10 cellular contexts compared by ENCODE assay signal in genomic region chrX:107119281-107119680, GRCh38. TPM values are rescaled to one million over a fixed set of nuclear protein-coding genes. Genes with fewer than 3 reads are reported as not detected.
DNase-seq lines count a peak whose midpoint lies in the region; ATAC-seq, FAIRE-seq and TF ChIP-seq lines count a peak whose summit lies in the region.
"Had no signal": no experiment of that assay in that cellular context is flagged by ENCODE, and none has a peak within 500 bp of the region (broad histone marks: within the 10 kb centered on the region; RNA-seq: fewer than 3 reads in every experiment).

No MANE protein-coding gene starts in this region.

- TF ChIP-seq CTCF in kidney (IDR thresholded peaks at IDR 0.05; ENCODE audit: borderline replicate concordance, extremely low read depth, insufficient read depth) (no peak), thoracic aorta (IDR thresholded peaks at IDR 0.05) (no peak)

- H3K27ac ChIP-seq in kidney (ENCODE audit: low read depth in 2 of 2, low read length in 2 of 2) (no peak overlapping the region), thoracic aorta (peak overlapping the region in 1 of 2 donors; percentile 59)

- no peak for DNase-seq in activated T-cell treated with anti-CD3 and anti-CD28 coated beads, Interleukin-2, amount 50 U/mL, for 72 hours
- no peak for DNase-seq in activated T-cell treated with anti-CD3 and anti-CD28 coated beads, Interleukin-2, amount 50 U/mL, for 48 hours
- DNase-seq in kidney (no peak), thoracic aorta (ENCODE audit: low spot score) (no peak), NCI-H446 treated with DMSO at 0.1 percent for 48 hours (lab: John Stamatoyannopoulos, UW) (no peak), NCI-H1417 treated with DMSO at 0.1 percent for 48 hours (lab: John Stamatoyannopoulos, UW) (no peak)

- no peak for ATAC-seq in activated T-cell treated with anti-CD3 and anti-CD28 coated beads, Interleukin-2, amount 50 U/mL, for 72 hours (replicated peaks in 1 of 2)
- ATAC-seq in activated T-helper 17 cell treated with anti-CD3 and anti-CD28 coated beads, Interleukin-2, amount 50 U/mL, for 72 hours (replicated peaks) = no peak
- ATAC-seq in thoracic aorta (ENCODE audit: insufficient number of reproducible peaks, low FRiP score, low read depth) = no peak
- no peak for ATAC-seq in GM18511 (IDR thresholded peaks at IDR 0.05; ENCODE audit: unreplicated experiment)

- intact Hi-C loops in kidney (cut with DNase I) = no loop called here

- H3K27ac Mint-ChIP-seq in activated T-cell treated with anti-CD3 and anti-CD28 coated beads, Interleukin-2, amount 50 U/mL, for 72 hours = peak overlapping the region; percentile 99
- peak overlapping the region; percentile 91 for H3K27ac Mint-ChIP-seq in activated T-helper 17 cell treated with anti-CD3 and anti-CD28 coated beads, Interleukin-2, amount 50 U/mL, for 72 hours

- no peaks in the 10 kb centered on the region for H3K27me3 ChIP-seq in thoracic aorta (replicated peaks; ENCODE audit: insufficient read depth)

- peaks cover 24% of the 10 kb centered on the region for H3K27me3 Mint-ChIP-seq in activated T-cell treated with anti-CD3 and anti-CD28 coated beads, Interleukin-2, amount 50 U/mL, for 72 hours (ENCODE audit: low read depth)
- no peaks in the 10 kb centered on the region for H3K27me3 Mint-ChIP-seq in activated T-helper 17 cell treated with anti-CD3 and anti-CD28 coated beads, Interleukin-2, amount 50 U/mL, for 72 hours

- H3K36me3 ChIP-seq in kidney (ENCODE audit: control insufficient read depth in 1 of 2, insufficient read depth in 2 of 2, low read length in 2 of 2) = peaks cover 5 to 16% of the 10 kb centered on the region in 2 donors
- peaks cover 13% of the 10 kb centered on the region for H3K36me3 ChIP-seq in thoracic aorta

- H3K36me3 Mint-ChIP-seq in activated T-cell treated with anti-CD3 and anti-CD28 coated beads, Interleukin-2, amount 50 U/mL, for 72 hours (ENCODE audit: insufficient read depth in 2 of 2) = peaks cover 7 to 14% of the 10 kb centered on the region in 2 donors
- H3K36me3 Mint-ChIP-seq in activated T-helper 17 cell treated with anti-CD3 and anti-CD28 coated beads, Interleukin-2, amount 50 U/mL, for 72 hours (ENCODE audit: low read depth) = peaks cover 28% of the 10 kb centered on the region

- H3K4me1 ChIP-seq in kidney (ENCODE audit: control insufficient read depth in 1 of 2, insufficient read depth in 1 of 2, low read depth in 1 of 2, low read length in 2 of 2) (peaks cover 0 to 4% of the 10 kb centered on the region in 2 donors), thoracic aorta (ENCODE audit: control insufficient read depth in 1 of 2, low read depth in 2 of 2) (peaks cover 4 to 6% of the 10 kb centered on the region in 2 donors)

- H3K9me3 ChIP-seq in kidney (ENCODE audit: control insufficient read depth in 1 of 2, low read length in 2 of 2) (no peaks in the 10 kb centered on the region), thoracic aorta (no peaks in the 10 kb centered on the region)
- H3K9me3 ChIP-seq: HAP-1 had no signal

- FAIRE-seq in kidney (lab: Jason Lieb, UNC) = no peak
- FAIRE-seq: small intestine had no signal

- H3K4me1 Mint-ChIP-seq in activated T-cell treated with anti-CD3 and anti-CD28 coated beads, Interleukin-2, amount 50 U/mL, for 72 hours (ENCODE audit: low read depth) = peaks cover 16% of the 10 kb centered on the region
- H3K4me1 Mint-ChIP-seq in activated T-helper 17 cell treated with anti-CD3 and anti-CD28 coated beads, Interleukin-2, amount 50 U/mL, for 72 hours = peaks cover 11% of the 10 kb centered on the region

- H3K9ac ChIP-seq in kidney (ENCODE audit: low read length in 2 of 2) = peak overlapping the region in 1 of 2 donors; percentile 29

- no peaks in the 10 kb centered on the region for H3K9me3 Mint-ChIP-seq in activated T-cell treated with anti-CD3 and anti-CD28 coated beads, Interleukin-2, amount 50 U/mL, for 72 hours
- no peaks in the 10 kb centered on the region for H3K9me3 Mint-ChIP-seq in activated T-helper 17 cell treated with anti-CD3 and anti-CD28 coated beads, Interleukin-2, amount 50 U/mL, for 72 hours

- peak overlapping the region; percentile 97 to 100 for H3K4me3 Mint-ChIP-seq in activated T-cell treated with anti-CD3 and anti-CD28 coated beads, Interleukin-2, amount 50 U/mL, for 72 hours
- H3K4me3 Mint-ChIP-seq in activated T-helper 17 cell treated with anti-CD3 and anti-CD28 coated beads, Interleukin-2, amount 50 U/mL, for 72 hours = peak overlapping the region; percentile 91

- H3K4me3 ChIP-seq in kidney (ENCODE audit: low read length in 2 of 2) = peak overlapping the region; percentile 75 to 89
- H3K4me3 ChIP-seq in thoracic aorta = peak overlapping the region; percentile 71

RNA-seq across cellular contexts. Expression of gene RBM41, which starts 0.7 kb away (rescaled TPM):
- 10 to 100 TPM; 20.1 to 25.7 TPM for total RNA-seq in activated T-cell treated with anti-CD3 and anti-CD28 coated beads, Interleukin-2, amount 50 U/mL, for 72 hours
- total RNA-seq in activated T-helper 17 cell treated with anti-CD3 and anti-CD28 coated beads, Interleukin-2, amount 50 U/mL, for 72 hours = 10 to 100 TPM; 11.9 to 14.2 TPM
- total RNA-seq in kidney (20.9 TPM), thoracic aorta (10 to 100 TPM; 17.2 to 19.4 TPM)
- polyA plus RNA-seq in kidney (ENCODE audit: insufficient read depth, low read depth, low replicate concordance) = 3.5 TPM
